In the genomic region with DNA sequence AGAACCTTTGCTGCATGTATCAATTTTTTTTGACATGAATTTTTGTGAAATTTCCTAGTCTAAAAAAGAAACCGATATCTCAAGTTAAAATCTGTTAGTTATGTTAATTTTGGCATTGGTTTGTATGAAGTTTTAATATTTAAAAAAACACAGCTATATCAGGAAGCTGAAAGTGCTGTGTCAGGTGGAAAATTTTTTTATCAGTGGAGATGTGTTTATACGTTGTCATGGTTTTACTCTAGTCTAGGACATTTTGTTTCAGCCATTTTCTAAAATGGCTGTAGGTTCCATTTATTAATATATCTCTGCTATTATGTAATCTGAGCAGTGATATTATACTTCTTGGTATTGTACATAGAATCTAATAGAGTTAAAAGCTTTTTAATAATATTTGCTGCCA, we compare ENCODE assay signal across 1 cellular context.
TF ChIP-seq lines count a peak whose summit lies in the region.

No MANE protein-coding gene starts in this region.

TF ChIP-seq in K562, 482 proteins besides CTCF, POLR2A, EP300 and RAD21 (continued from another document):
- TF ChIP-seq, protein P1, sequence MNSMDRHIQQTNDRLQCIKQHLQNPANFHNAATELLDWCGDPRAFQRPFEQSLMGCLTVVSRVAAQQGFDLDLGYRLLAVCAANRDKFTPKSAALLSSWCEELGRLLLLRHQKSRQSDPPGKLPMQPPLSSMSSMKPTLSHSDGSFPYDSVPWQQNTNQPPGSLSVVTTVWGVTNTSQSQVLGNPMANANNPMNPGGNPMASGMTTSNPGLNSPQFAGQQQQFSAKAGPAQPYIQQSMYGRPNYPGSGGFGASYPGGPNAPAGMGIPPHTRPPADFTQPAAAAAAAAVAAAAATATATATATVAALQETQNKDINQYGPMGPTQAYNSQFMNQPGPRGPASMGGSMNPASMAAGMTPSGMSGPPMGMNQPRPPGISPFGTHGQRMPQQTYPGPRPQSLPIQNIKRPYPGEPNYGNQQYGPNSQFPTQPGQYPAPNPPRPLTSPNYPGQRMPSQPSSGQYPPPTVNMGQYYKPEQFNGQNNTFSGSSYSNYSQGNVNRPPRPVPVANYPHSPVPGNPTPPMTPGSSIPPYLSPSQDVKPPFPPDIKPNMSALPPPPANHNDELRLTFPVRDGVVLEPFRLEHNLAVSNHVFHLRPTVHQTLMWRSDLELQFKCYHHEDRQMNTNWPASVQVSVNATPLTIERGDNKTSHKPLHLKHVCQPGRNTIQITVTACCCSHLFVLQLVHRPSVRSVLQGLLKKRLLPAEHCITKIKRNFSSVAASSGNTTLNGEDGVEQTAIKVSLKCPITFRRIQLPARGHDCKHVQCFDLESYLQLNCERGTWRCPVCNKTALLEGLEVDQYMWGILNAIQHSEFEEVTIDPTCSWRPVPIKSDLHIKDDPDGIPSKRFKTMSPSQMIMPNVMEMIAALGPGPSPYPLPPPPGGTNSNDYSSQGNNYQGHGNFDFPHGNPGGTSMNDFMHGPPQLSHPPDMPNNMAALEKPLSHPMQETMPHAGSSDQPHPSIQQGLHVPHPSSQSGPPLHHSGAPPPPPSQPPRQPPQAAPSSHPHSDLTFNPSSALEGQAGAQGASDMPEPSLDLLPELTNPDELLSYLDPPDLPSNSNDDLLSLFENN (IDR thresholded peaks at IDR 0.05; ENCODE audit: low read depth in 2 of 2, low read length in 2 of 2), result no peak
- TF ChIP-seq RFX1 (IDR thresholded peaks at IDR 0.05), result peak; percentile 58
- TF ChIP-seq MAFF (IDR thresholded peaks at IDR 0.05; ENCODE audit: low read length), result peak; percentile 73
- 0 out of 2 replicates have a peak, but pooled peaks have one; percentile 14 for TF ChIP-seq ZNF384 (IDR thresholded peaks at IDR 0.05; ENCODE audit: low read depth, low read length)
- TF ChIP-seq, protein P2, sequence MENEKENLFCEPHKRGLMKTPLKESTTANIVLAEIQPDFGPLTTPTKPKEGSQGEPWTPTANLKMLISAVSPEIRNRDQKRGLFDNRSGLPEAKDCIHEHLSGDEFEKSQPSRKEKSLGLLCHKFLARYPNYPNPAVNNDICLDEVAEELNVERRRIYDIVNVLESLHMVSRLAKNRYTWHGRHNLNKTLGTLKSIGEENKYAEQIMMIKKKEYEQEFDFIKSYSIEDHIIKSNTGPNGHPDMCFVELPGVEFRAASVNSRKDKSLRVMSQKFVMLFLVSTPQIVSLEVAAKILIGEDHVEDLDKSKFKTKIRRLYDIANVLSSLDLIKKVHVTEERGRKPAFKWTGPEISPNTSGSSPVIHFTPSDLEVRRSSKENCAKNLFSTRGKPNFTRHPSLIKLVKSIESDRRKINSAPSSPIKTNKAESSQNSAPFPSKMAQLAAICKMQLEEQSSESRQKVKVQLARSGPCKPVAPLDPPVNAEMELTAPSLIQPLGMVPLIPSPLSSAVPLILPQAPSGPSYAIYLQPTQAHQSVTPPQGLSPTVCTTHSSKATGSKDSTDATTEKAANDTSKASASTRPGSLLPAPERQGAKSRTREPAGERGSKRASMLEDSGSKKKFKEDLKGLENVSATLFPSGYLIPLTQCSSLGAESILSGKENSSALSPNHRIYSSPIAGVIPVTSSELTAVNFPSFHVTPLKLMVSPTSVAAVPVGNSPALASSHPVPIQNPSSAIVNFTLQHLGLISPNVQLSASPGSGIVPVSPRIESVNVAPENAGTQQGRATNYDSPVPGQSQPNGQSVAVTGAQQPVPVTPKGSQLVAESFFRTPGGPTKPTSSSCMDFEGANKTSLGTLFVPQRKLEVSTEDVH (IDR thresholded peaks at IDR 0.05; ENCODE audit: low read depth, partially characterized antibody), result no peak
- peak; percentile 81 for TF ChIP-seq C11orf30 (IDR thresholded peaks at IDR 0.05; ENCODE audit: low read depth)
- peak; percentile 88 for TF ChIP-seq MAFG (tag; conservative IDR thresholded peaks at IDR 0.05)
TF ChIP-seq in K562: peak in this region for 8.
